1 cellular context compared by ENCODE assay signal in the genomic region with DNA sequence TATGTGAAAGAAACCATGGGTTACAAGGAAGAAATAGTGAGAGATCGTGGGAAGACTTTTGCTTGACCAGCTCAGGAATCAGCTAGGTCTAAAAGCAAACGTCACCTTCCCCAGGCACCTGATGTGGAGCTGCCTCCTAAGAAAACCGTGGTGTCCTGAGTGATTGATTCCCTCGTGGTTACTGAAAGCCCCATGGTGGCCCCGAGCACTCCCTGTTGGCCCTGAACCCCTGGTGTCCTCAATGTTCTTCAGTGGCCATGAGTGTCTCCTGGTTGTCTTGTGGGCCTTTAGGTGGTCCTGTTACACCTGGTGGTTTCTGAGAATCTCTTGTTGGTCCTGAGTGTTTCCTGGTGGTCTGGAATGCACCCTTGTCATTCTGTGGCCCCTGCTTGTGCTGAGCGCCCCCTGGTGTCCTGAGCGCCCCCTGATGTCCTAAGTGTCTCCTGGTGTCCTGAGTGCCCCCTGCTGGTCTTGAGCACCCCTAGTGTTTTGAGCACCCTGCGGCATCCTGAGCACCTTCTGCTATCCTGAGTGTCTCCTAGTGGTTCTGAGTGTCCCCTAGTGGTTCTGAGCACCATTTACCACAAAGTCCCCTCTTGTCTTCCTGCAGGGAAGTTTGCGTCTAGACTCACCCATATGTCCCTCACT.
TF ChIP-seq lines count a peak whose summit lies in the region.

No MANE protein-coding gene starts in this region.

TF ChIP-seq in HepG2, 621 proteins besides CTCF, POLR2A, EP300 and RAD21 (continued from another document):
- TF ChIP-seq, protein P1, sequence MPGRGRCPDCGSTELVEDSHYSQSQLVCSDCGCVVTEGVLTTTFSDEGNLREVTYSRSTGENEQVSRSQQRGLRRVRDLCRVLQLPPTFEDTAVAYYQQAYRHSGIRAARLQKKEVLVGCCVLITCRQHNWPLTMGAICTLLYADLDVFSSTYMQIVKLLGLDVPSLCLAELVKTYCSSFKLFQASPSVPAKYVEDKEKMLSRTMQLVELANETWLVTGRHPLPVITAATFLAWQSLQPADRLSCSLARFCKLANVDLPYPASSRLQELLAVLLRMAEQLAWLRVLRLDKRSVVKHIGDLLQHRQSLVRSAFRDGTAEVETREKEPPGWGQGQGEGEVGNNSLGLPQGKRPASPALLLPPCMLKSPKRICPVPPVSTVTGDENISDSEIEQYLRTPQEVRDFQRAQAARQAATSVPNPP (CRISPR knock-in tag; IDR thresholded peaks at IDR 0.05), result no peak
- TF ChIP-seq ZFP36L2 (CRISPR knock-in tag; IDR thresholded peaks at IDR 0.05) (no peak), CBFB (CRISPR knock-in tag; IDR thresholded peaks at IDR 0.05) (no peak), YEATS2 (CRISPR knock-in tag; IDR thresholded peaks at IDR 0.05; ENCODE audit: borderline replicate concordance) (no peak), ZBTB7A (CRISPR knock-in tag; IDR thresholded peaks at IDR 0.05) (no peak), HNRNPLL (IDR thresholded peaks at IDR 0.05; ENCODE audit: low read depth, low read length, poor library complexity, severe bottlenecking) (no peak), PLRG1 (conservative IDR thresholded peaks at IDR 0.05) (no peak), CEBPB (IDR thresholded peaks at IDR 0.05; ENCODE audit: borderline replicate concordance, low read depth, low read length) (no peak), ZNF205 (CRISPR knock-in tag; IDR thresholded peaks at IDR 0.05) (no peak), YY1 (IDR thresholded peaks at IDR 0.05; ENCODE audit: insufficient read depth, insufficient replicate concordance, low read depth, low read length) (no peak), ZNF225 (CRISPR knock-in tag; IDR thresholded peaks at IDR 0.05) (no peak), EEA1 (CRISPR knock-in tag; IDR thresholded peaks at IDR 0.05; ENCODE audit: borderline replicate concordance) (no peak), ZSCAN12 (CRISPR knock-in tag; IDR thresholded peaks at IDR 0.05) (no peak)
- TF ChIP-seq, protein P2, sequence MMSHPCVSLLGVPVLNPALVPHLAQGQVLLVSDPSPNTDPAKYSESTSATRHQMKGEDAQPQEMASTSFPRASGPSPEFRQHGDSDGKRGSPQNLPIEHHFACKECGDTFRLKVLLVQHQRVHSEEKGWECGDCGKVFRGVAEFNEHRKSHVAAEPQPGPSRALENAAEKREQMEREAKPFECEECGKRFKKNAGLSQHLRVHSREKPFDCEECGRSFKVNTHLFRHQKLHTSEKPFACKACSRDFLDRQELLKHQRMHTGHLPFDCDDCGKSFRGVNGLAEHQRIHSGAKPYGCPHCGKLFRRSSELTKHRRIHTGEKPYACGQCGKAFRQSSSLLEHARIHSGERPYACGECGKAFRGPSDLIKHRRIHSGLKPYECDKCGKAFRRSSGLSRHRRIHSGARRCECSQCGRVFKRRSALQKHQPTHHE (CRISPR knock-in tag; IDR thresholded peaks at IDR 0.05; ENCODE audit: borderline replicate concordance), result no peak
- TF ChIP-seq, protein P3, sequence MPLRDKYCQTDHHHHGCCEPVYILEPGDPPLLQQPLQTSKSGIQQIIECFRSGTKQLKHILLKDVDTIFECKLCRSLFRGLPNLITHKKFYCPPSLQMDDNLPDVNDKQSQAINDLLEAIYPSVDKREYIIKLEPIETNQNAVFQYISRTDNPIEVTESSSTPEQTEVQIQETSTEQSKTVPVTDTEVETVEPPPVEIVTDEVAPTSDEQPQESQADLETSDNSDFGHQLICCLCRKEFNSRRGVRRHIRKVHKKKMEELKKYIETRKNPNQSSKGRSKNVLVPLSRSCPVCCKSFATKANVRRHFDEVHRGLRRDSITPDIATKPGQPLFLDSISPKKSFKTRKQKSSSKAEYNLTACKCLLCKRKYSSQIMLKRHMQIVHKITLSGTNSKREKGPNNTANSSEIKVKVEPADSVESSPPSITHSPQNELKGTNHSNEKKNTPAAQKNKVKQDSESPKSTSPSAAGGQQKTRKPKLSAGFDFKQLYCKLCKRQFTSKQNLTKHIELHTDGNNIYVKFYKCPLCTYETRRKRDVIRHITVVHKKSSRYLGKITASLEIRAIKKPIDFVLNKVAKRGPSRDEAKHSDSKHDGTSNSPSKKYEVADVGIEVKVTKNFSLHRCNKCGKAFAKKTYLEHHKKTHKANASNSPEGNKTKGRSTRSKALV (CRISPR knock-in tag; IDR thresholded peaks at IDR 0.05), result no peak
